Comparison of ENCODE assay signal across 14 cellular contexts in the genomic region with DNA sequence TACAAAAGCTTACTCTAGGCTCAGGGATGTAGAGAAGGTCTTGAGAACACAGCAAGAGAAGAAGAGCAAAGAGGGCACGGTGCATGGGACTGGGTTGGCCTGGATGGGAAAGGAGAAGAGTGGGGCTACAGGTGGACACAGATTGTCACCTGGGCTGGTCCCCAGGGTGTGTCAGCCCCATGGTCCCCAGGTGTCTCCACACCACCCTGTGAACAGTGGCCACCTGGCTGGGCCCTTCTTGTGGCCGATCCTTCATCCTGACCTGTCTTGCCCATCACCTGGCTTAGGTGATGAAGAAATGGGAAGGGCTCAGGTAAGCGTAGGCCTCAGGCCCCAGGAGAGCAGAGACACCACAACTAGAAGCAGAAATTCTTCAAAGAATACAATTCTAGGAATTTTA.
DNase-seq lines count a peak whose midpoint lies in the region; ATAC-seq and TF ChIP-seq lines count a peak whose summit lies in the region.
"Had no signal": no experiment of that assay in that cellular context is flagged by ENCODE, and none has a peak within 500 bp of the region (broad histone marks: within the 10 kb centered on the region; RNA-seq: fewer than 3 reads in every experiment).

No MANE protein-coding gene starts in this region.

- H3K27me3 Mint-ChIP-seq in nephron (ENCODE audit: low read depth): peaks cover 6% of the 10 kb centered on the region
- H3K27me3 Mint-ChIP-seq in stimulated activated memory B cell treated with anti-CD40 and anti-IgM and Interleukin-4, amounts not matched to agents 10 μg/mL and 1 μg/mL and 100 μg/mL, for 72 hours: peaks cover 5% of the 10 kb centered on the region

- TF ChIP-seq CTCF in nephron (IDR thresholded peaks at IDR 0.05; ENCODE audit: unreplicated experiment in 3 of 3): no peak

- no peaks in the 10 kb centered on the region for H3K36me3 Mint-ChIP-seq in nephron (ENCODE audit: low read depth)
- no peaks in the 10 kb centered on the region for H3K36me3 Mint-ChIP-seq in stimulated activated memory B cell treated with anti-CD40 and anti-IgM and Interleukin-4, amounts not matched to agents 10 μg/mL and 1 μg/mL and 100 μg/mL, for 72 hours
- H3K36me3 Mint-ChIP-seq: CD8-positive, alpha-beta memory T cell had no signal

- peaks cover 8% of the 10 kb centered on the region for H3K9me3 Mint-ChIP-seq in nephron
- H3K9me3 Mint-ChIP-seq in stimulated activated memory B cell treated with anti-CD40 and anti-IgM and Interleukin-4, amounts not matched to agents 10 μg/mL and 1 μg/mL and 100 μg/mL, for 72 hours: peaks cover 7% of the 10 kb centered on the region
- H3K9me3 Mint-ChIP-seq: H9 had no signal

- no peak overlapping the region for H3K4me3 Mint-ChIP-seq in nephron
- no peak overlapping the region for H3K4me3 Mint-ChIP-seq in stimulated activated memory B cell treated with anti-CD40 and anti-IgM and Interleukin-4, amounts not matched to agents 10 μg/mL and 1 μg/mL and 100 μg/mL, for 72 hours
- H3K4me3 Mint-ChIP-seq: CD8-positive, alpha-beta memory T cell; H9 had no signal

- H3K27ac Mint-ChIP-seq in nephron: peak overlapping the region in 2 of 3 experiments; percentile 29 to 62
- H3K27ac Mint-ChIP-seq in stimulated activated memory B cell treated with anti-CD40 and anti-IgM and Interleukin-4, amounts not matched to agents 10 μg/mL and 1 μg/mL and 100 μg/mL, for 72 hours: no peak overlapping the region
- H3K27ac Mint-ChIP-seq: CD8-positive, alpha-beta memory T cell; H9 had no signal

- H3K4me1 Mint-ChIP-seq in nephron: peaks cover 8% of the 10 kb centered on the region
- H3K4me1 Mint-ChIP-seq in stimulated activated memory B cell treated with anti-CD40 and anti-IgM and Interleukin-4, amounts not matched to agents 10 μg/mL and 1 μg/mL and 100 μg/mL, for 72 hours: no peaks in the 10 kb centered on the region
- H3K4me1 Mint-ChIP-seq: CD8-positive, alpha-beta memory T cell; H9 had no signal

- peak; percentile 44 for ATAC-seq in stimulated activated memory B cell treated with anti-CD40 and anti-IgM and Interleukin-4, amounts not matched to agents 10 μg/mL and 1 μg/mL and 100 μg/mL, for 72 hours

- DNase-seq in DMS 273 (lab: John Stamatoyannopoulos, UW; ENCODE audit: unreplicated experiment): peak; percentile 31
- DNase-seq in DMS 273 treated with DMSO at 0.1 percent for 48 hours (lab: John Stamatoyannopoulos, UW): no peak
- DNase-seq in NCI-H69 (lab: John Stamatoyannopoulos, UW): peak; percentile 50
- DNase-seq in GM19238 (ENCODE audit: insufficient read length, low spot score): no peak
- DNase-seq in NCI-H446 treated with DMSO at 0.1 percent for 48 hours (lab: John Stamatoyannopoulos, UW): no peak
- DNase-seq: AML-193; Caco-2; CD8-positive, alpha-beta memory T cell; DMS79 treated with DMSO at 0.1 percent for 48 hours; EL; GOT3; H9 had no signal

Comparison
In these comparisons a context has a peak if more than half of its experiments do, and no peak if none do; other contexts are left out.
1. DNase-seq: peak in DMS 273 (single experiment) and NCI-H69 (single experiment); none in DMS 273 treated with DMSO at 0.1 percent for 48 hours (single experiment), GM19238 (single experiment) and NCI-H446 treated with DMSO at 0.1 percent for 48 hours (single experiment).